ENCODE assay signal across 11 cellular contexts in genomic region chr6:113377362-113377942, GRCh38.
DNase-seq lines count a peak whose midpoint lies in the region; ATAC-seq and TF ChIP-seq lines count a peak whose summit lies in the region.
"Had no signal": no experiment of that assay in that cellular context is flagged by ENCODE, and none has a peak within 500 bp of the region (broad histone marks: within the 10 kb centered on the region; RNA-seq: fewer than 3 reads in every experiment).

No MANE protein-coding gene starts in this region.

- ATAC-seq in GM18867 (IDR thresholded peaks at IDR 0.05; ENCODE audit: unreplicated experiment): peak; percentile 80
- ATAC-seq in GM21528 (IDR thresholded peaks at IDR 0.05; ENCODE audit: low FRiP score, unreplicated experiment): peak; percentile 80
- ATAC-seq in HG03095 (IDR thresholded peaks at IDR 0.05; ENCODE audit: unreplicated experiment): peak; percentile 62
- ATAC-seq in natural killer cell treated with Interleukin-12 subunit alpha and Interleukin-12 subunit beta and Interleukin-15 and Interleukin-18, amount 100 ng/mL, for 72 hours: no peak
- ATAC-seq in activated CD4-positive, CD25-positive, alpha-beta regulatory T cell treated with anti-CD3 and anti-CD28 coated beads, Interleukin-2, amount 50 U/mL, for 24 hours: no peak
- no peak for ATAC-seq in left lobe of liver
- no peak for ATAC-seq in esophagus mucosa
- ATAC-seq: naive thymus-derived CD4-positive, alpha-beta T cell had no signal

- H3K27ac Mint-ChIP-seq in chondrocyte (ENCODE audit: unreplicated experiment): peak overlapping the region; percentile 92
- no peak overlapping the region for H3K27ac Mint-ChIP-seq in natural killer cell treated with Interleukin-12 subunit alpha and Interleukin-12 subunit beta and Interleukin-15 and Interleukin-18, amount 100 ng/mL, for 72 hours
- H3K27ac Mint-ChIP-seq: activated T-helper 1 cell treated with anti-CD3 and anti-CD28 coated beads, Interleukin-12 subunit alpha, Interleukin-12 subunit beta, Interleukin-2, Interleukin-4 antibody, amounts not matched to agents 30 ng/mL and 10 ng/mL and 1 ng/mL, durations not matched to agents 14 hours and 24 hours and 36 hours; H9; naive thymus-derived CD4-positive, alpha-beta T cell had no signal

- TF ChIP-seq CTCF in chondrocyte (IDR thresholded peaks at IDR 0.05): no peak

- DNase-seq in chondrocyte (ENCODE audit: low spot score) (no peak), left lobe of liver (ENCODE audit: low spot score) (no peak)
- DNase-seq in natural killer cell treated with Interleukin-12 subunit alpha and Interleukin-12 subunit beta and Interleukin-15 and Interleukin-18, amount 100 ng/mL, for 72 hours (ENCODE audit: low spot score): no peak
- DNase-seq: H9; naive thymus-derived CD4-positive, alpha-beta T cell had no signal

- H3K4me3 Mint-ChIP-seq in chondrocyte (ENCODE audit: unreplicated experiment): peak overlapping the region; percentile 6
- H3K4me3 Mint-ChIP-seq in natural killer cell treated with Interleukin-12 subunit alpha and Interleukin-12 subunit beta and Interleukin-15 and Interleukin-18, amount 100 ng/mL, for 72 hours: no peak overlapping the region
- H3K4me3 Mint-ChIP-seq: activated T-helper 1 cell treated with anti-CD3 and anti-CD28 coated beads, Interleukin-12 subunit alpha, Interleukin-12 subunit beta, Interleukin-2, Interleukin-4 antibody, amounts not matched to agents 30 ng/mL and 10 ng/mL and 1 ng/mL, durations not matched to agents 14 hours and 24 hours and 36 hours; H9; naive thymus-derived CD4-positive, alpha-beta T cell had no signal

- no peaks in the 10 kb centered on the region for H3K27me3 Mint-ChIP-seq in chondrocyte (ENCODE audit: low read depth)
- no peaks in the 10 kb centered on the region for H3K27me3 Mint-ChIP-seq in natural killer cell treated with Interleukin-12 subunit alpha and Interleukin-12 subunit beta and Interleukin-15 and Interleukin-18, amount 100 ng/mL, for 72 hours
- H3K27me3 Mint-ChIP-seq: naive thymus-derived CD4-positive, alpha-beta T cell had no signal

- peaks cover 2% of the 10 kb centered on the region for H3K36me3 Mint-ChIP-seq in chondrocyte (ENCODE audit: low read depth)
- H3K36me3 Mint-ChIP-seq in natural killer cell treated with Interleukin-12 subunit alpha and Interleukin-12 subunit beta and Interleukin-15 and Interleukin-18, amount 100 ng/mL, for 72 hours: no peaks in the 10 kb centered on the region
- H3K36me3 Mint-ChIP-seq: naive thymus-derived CD4-positive, alpha-beta T cell had no signal

- no peaks in the 10 kb centered on the region for H3K9me3 Mint-ChIP-seq in chondrocyte (ENCODE audit: low read depth)
- H3K9me3 Mint-ChIP-seq in natural killer cell treated with Interleukin-12 subunit alpha and Interleukin-12 subunit beta and Interleukin-15 and Interleukin-18, amount 100 ng/mL, for 72 hours: peaks cover 10% of the 10 kb centered on the region
- H3K9me3 Mint-ChIP-seq: activated T-helper 1 cell treated with anti-CD3 and anti-CD28 coated beads, Interleukin-12 subunit alpha, Interleukin-12 subunit beta, Interleukin-2, Interleukin-4 antibody, amounts not matched to agents 30 ng/mL and 10 ng/mL and 1 ng/mL, durations not matched to agents 14 hours and 24 hours and 36 hours; H9 had no signal

- peaks cover 62% of the 10 kb centered on the region for H3K4me1 Mint-ChIP-seq in chondrocyte (ENCODE audit: low read depth)
- no peaks in the 10 kb centered on the region for H3K4me1 Mint-ChIP-seq in natural killer cell treated with Interleukin-12 subunit alpha and Interleukin-12 subunit beta and Interleukin-15 and Interleukin-18, amount 100 ng/mL, for 72 hours (ENCODE audit: low read depth in 2 of 2)
- H3K4me1 Mint-ChIP-seq: H9; naive thymus-derived CD4-positive, alpha-beta T cell had no signal

Comparison
In these comparisons a context has a peak if more than half of its experiments do, and no peak if none do; other contexts are left out.
1. ATAC-seq: peak in GM18867 (single experiment), GM21528 (single experiment) and HG03095 (single experiment); none in natural killer cell treated with Interleukin-12 subunit alpha and Interleukin-12 subunit beta and Interleukin-15 and Interleukin-18, amount 100 ng/mL, for 72 hours (0 of 2), activated CD4-positive, CD25-positive, alpha-beta regulatory T cell treated with anti-CD3 and anti-CD28 coated beads, Interleukin-2, amount 50 U/mL, for 24 hours (0 of 2), left lobe of liver (single experiment) and esophagus mucosa (single experiment).